ENCODE assay signal across 25 cellular contexts in the genomic region with DNA sequence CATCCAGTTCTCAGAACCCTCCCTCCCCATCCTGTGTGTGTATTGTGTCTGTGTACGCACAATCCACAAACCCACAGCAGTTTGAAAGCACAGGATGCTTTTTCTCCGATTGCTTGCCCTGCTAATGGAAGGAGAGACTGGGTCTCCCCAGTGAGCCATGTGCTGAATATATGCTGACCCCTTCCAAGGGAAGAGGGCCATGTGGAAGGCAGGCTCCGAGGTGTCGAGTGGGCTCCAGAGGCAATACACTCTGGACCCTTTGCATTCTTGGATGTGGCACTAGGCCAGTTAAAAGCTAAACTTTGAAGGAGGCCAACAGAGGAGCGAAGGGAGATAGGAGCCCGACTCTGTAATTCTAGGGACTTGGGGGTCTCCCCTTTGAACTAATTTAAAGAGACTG. TPM values are rescaled to one million over a fixed set of nuclear protein-coding genes. Genes with fewer than 3 reads are reported as not detected.
A peak's percentile ranks its signal among the peaks of the same experiment; 100 is the strongest.
DNase-seq lines count a peak whose midpoint lies in the region; ATAC-seq and TF ChIP-seq lines count a peak whose summit lies in the region.
"Had no signal": no experiment of that assay in that cellular context is flagged by ENCODE, and none has a peak within 500 bp of the region (broad histone marks: within the 10 kb centered on the region; RNA-seq: fewer than 3 reads in every experiment).

No MANE protein-coding gene starts in this region.

- CTCF ChIA-PET in HCT116 (lab: Charles Lee), result no interaction called here

- no peak overlapping the region for H3K4me3 ChIP-seq in HCT116 (replicated peaks in 1 of 2; ENCODE audit: low read depth in 1 of 2, low read length in 2 of 2)
- no peak overlapping the region for H3K4me3 ChIP-seq in choroid plexus epithelial cell (ENCODE audit: low read depth, low read length)
- no peak overlapping the region for H3K4me3 ChIP-seq in trophoblast cell (ENCODE audit: low read depth, low read length)
- no peak overlapping the region for H3K4me3 ChIP-seq in colonic mucosa
- H3K4me3 ChIP-seq: BLaER1 treated with 17β-estradiol and CSF1 and Interleukin-3, amounts not matched to agents 10 nM and 100 nM; esophagus squamous epithelium; prostate gland; stomach had no signal

- POLR2A ChIA-PET in HCT116 (lab: Charles Lee), result interaction anchor here (1.0 to 24.1 kb wide), 3 partner anchors 38 to 201 kb away, joined by 3 to 438 read pairs (median 3); no protein-coding TSS in a partner anchor

- H3K14ac ChIP-seq in trophoblast cell (ENCODE audit: low read length), result no peak overlapping the region

- H4K91ac ChIP-seq in trophoblast cell (ENCODE audit: low read depth, low read length), result no peak overlapping the region

- peak overlapping the region in 1 of 2 donors; percentile 2 for H3K4me3 Mint-ChIP-seq in activated T-cell treated with anti-CD3 and anti-CD28 coated beads, Interleukin-2, amount 50 U/mL, for 72 hours
- H3K4me3 Mint-ChIP-seq: IgD-negative memory B cell, mesothelial cell of epicardium had no signal

- intact Hi-C loops in HCT116 (cut with micrococcal nuclease) (no loop called here), colonic mucosa (cut with DNase I) (no loop called here)

- no peak overlapping the region for H4K12ac ChIP-seq in trophoblast cell (ENCODE audit: low read depth, low read length)

- H3K9me2 ChIP-seq in HCT116 (ENCODE audit: insufficient read depth), result no peaks in the 10 kb centered on the region

- peaks cover 100% of the 10 kb centered on the region for H3K79me2 ChIP-seq in HCT116 (ENCODE audit: insufficient read depth, low read length)
- no peaks in the 10 kb centered on the region for H3K79me2 ChIP-seq in trophoblast cell (ENCODE audit: control insufficient read depth, insufficient read depth, low read length, poor library complexity)

- no peak overlapping the region for H3K18ac ChIP-seq in trophoblast cell (ENCODE audit: low read length)

- H3K79me1 ChIP-seq in trophoblast cell (ENCODE audit: low read length), result no peaks in the 10 kb centered on the region

- H2BK120ac ChIP-seq in trophoblast cell (ENCODE audit: insufficient read depth, low read length, poor library complexity), result no peak overlapping the region

- peaks cover 19 to 71% of the 10 kb centered on the region in 2 experiments for H3K4me1 ChIP-seq in HCT116 (ENCODE audit: control insufficient read depth in 1 of 2, insufficient read depth in 2 of 2, low read length in 2 of 2)
- H3K4me1 ChIP-seq in trophoblast cell (ENCODE audit: control insufficient read depth in 1 of 2, insufficient read depth in 2 of 2, low read length in 2 of 2), result peaks cover 3 to 5% of the 10 kb centered on the region in 2 experiments
- no peaks in the 10 kb centered on the region for H3K4me1 ChIP-seq in colonic mucosa
- H3K4me1 ChIP-seq: prostate gland had no signal

- no peak overlapping the region for H3K27ac ChIP-seq in HCT116 (ENCODE audit: low read depth, low read length)
- no peak overlapping the region for H3K27ac ChIP-seq in trophoblast cell (ENCODE audit: low read depth, low read length)
- no peak overlapping the region for H3K27ac ChIP-seq in colonic mucosa
- H3K27ac ChIP-seq: BLaER1 treated with 17β-estradiol and CSF1 and Interleukin-3, amounts not matched to agents 10 nM and 100 nM; prostate gland; stomach had no signal

- H3K9me3 Mint-ChIP-seq in activated T-cell treated with anti-CD3 and anti-CD28 coated beads, Interleukin-2, amount 50 U/mL, for 72 hours, result no peaks in the 10 kb centered on the region
- H3K9me3 Mint-ChIP-seq: IgD-negative memory B cell had no signal

- H3K23ac ChIP-seq in trophoblast cell (ENCODE audit: low read length), result no peak overlapping the region

- H2BK12ac ChIP-seq in trophoblast cell (ENCODE audit: low read length), result peak overlapping the region; percentile 23

- no CpG with 5 or more reads among the region's 6 CpGs for WGBS in trophoblast cell (ENCODE audit: extremely low coverage, insufficient coverage, insufficient read length)

- H3K36me3 ChIP-seq in HCT116 (ENCODE audit: control insufficient read depth in 1 of 2, insufficient read depth in 2 of 2, low read length in 2 of 2), result peaks cover 68 to 98% of the 10 kb centered on the region in 2 experiments
- H3K36me3 ChIP-seq in trophoblast cell (ENCODE audit: control insufficient read depth in 1 of 2, insufficient read depth in 2 of 2, low read length in 2 of 2), result peaks cover 31 to 71% of the 10 kb centered on the region in 2 experiments
- H3K36me3 ChIP-seq in colonic mucosa, result no peaks in the 10 kb centered on the region
- H3K36me3 ChIP-seq: prostate gland had no signal

- TF ChIP-seq RAD21 in HCT116 (IDR thresholded peaks at IDR 0.05; ENCODE audit: low read depth), result no peak

- ATAC-seq in activated T-cell treated with anti-CD3 and anti-CD28 coated beads, Interleukin-2, amount 50 U/mL, for 72 hours (replicated peaks in 1 of 2), result no peak
- ATAC-seq in HCT116 (no peak), HG02938 (IDR thresholded peaks at IDR 0.05; ENCODE audit: unreplicated experiment) (no peak)

- no peak overlapping the region for H4K8ac ChIP-seq in trophoblast cell (ENCODE audit: low read depth, low read length)

- H3K27me3 ChIP-seq in HCT116 (ENCODE audit: insufficient read depth, low read length), result no peaks in the 10 kb centered on the region
- H3K27me3 ChIP-seq in trophoblast cell (ENCODE audit: insufficient read depth, low read length), result no peaks in the 10 kb centered on the region
- no peaks in the 10 kb centered on the region for H3K27me3 ChIP-seq in colonic mucosa
- H3K27me3 ChIP-seq: BLaER1 treated with 17β-estradiol and CSF1 and Interleukin-3, amounts not matched to agents 10 nM and 100 nM; esophagus squamous epithelium; stomach had no signal

- no peak overlapping the region for H2BK5ac ChIP-seq in trophoblast cell (ENCODE audit: low read depth, low read length, poor library complexity)

- no TSS peak for BruUV-seq in HCT116 (replicated peaks; lab: Mats Ljungman, UMichigan)

- no peak for TF ChIP-seq CTCF in HCT116 (IDR thresholded peaks at IDR 0.05 in 2 of 3, conservative IDR thresholded peaks at IDR 0.05 in 1 of 3; ENCODE audit: borderline replicate concordance in 1 of 3, insufficient read depth in 1 of 3, low read depth in 2 of 3, low read length in 2 of 3)
- TF ChIP-seq CTCF in choroid plexus epithelial cell (conservative IDR thresholded peaks at IDR 0.05; ENCODE audit: low read depth, low read length), result no peak
- TF ChIP-seq CTCF in colonic mucosa (IDR thresholded peaks at IDR 0.05), result no peak

- no peaks in the 10 kb centered on the region for H3K27me3 Mint-ChIP-seq in activated T-cell treated with anti-CD3 and anti-CD28 coated beads, Interleukin-2, amount 50 U/mL, for 72 hours (ENCODE audit: low read depth)

- H3K4me2 ChIP-seq in HCT116 (ENCODE audit: low read length) (no peak overlapping the region), trophoblast cell (ENCODE audit: low read length) (no peak overlapping the region)

- H2AK5ac ChIP-seq in trophoblast cell (ENCODE audit: low read length), result no peak overlapping the region

- no peaks in the 10 kb centered on the region for H3K9me3 ChIP-seq in HCT116 (ENCODE audit: control insufficient read depth in 1 of 2, insufficient read depth in 1 of 2, low read depth in 1 of 2, low read length in 2 of 2)
- peaks cover 3% of the 10 kb centered on the region for H3K9me3 ChIP-seq in trophoblast cell (ENCODE audit: insufficient read depth, low read depth, low read length)
- no peaks in the 10 kb centered on the region for H3K9me3 ChIP-seq in colonic mucosa
- H3K9me3 ChIP-seq: esophagus squamous epithelium, prostate gland, stomach had no signal

- peaks cover 90% of the 10 kb centered on the region for H3K4me1 Mint-ChIP-seq in activated T-cell treated with anti-CD3 and anti-CD28 coated beads, Interleukin-2, amount 50 U/mL, for 72 hours (ENCODE audit: low read depth)

- no peak for TF ChIP-seq POLR2A in HCT116 (IDR thresholded peaks at IDR 0.05; ENCODE audit: borderline replicate concordance, extremely low read depth, insufficient read depth, insufficient read length)

- RAD21 ChIA-PET in HCT116 (lab: Charles Lee; ENCODE audit: low non-redundant PET in 1 of 2, low total read pairs in 2 of 2, uncharacterized antibody in 2 of 2, unreplicated experiment in 2 of 2), result no interaction called here

- DNase-seq in activated T-cell treated with anti-CD3 and anti-CD28 coated beads, Interleukin-2, amount 50 U/mL, for 72 hours, result no peak
- DNase-seq in activated T-cell treated with anti-CD3 and anti-CD28 coated beads for 4 hours, result no peak
- no peak for DNase-seq in HCT116 (ENCODE audit: low read depth, low spot score)
- DNase-seq in choroid plexus epithelial cell (ENCODE audit: low read depth), result peak; percentile 27
- no peak for DNase-seq in trophoblast cell
- no peak for DNase-seq in NCI-H1930 (lab: John Stamatoyannopoulos, UW)
- DNase-seq in colonic mucosa, result no peak
- DNase-seq: ACHN; activated CD8-positive, alpha-beta memory T cell treated with anti-CD3 and anti-CD28 coated beads, Interleukin-2, amount 50 U/mL, for 4 hours; anterior cingulate cortex; central memory CD4-positive, alpha-beta T cell; effector CD4-positive, alpha-beta T cell; esophagus squamous epithelium; glutamatergic neuron; left cardiac atrium; NCI-H1436 treated with DMSO at 0.1 percent for 48 hours; NCI-H2171; NCI-H526; stimulated activated CD4-positive, alpha-beta T cell treated with anti-CD3 and anti-CD28 coated beads, Interleukin-4, amount 100 ng/mL, for 1 hour; stomach had no signal

- H3K9ac ChIP-seq in HCT116 (ENCODE audit: low read length) (no peak overlapping the region), trophoblast cell (ENCODE audit: low read length) (no peak overlapping the region), colonic mucosa (ENCODE audit: low read depth in 2 of 2, low read length in 2 of 2) (no peak overlapping the region)
- H3K9ac ChIP-seq: BLaER1 treated with 17β-estradiol and CSF1 and Interleukin-3, amounts not matched to agents 10 nM and 100 nM had no signal

- no peak overlapping the region for H3K4ac ChIP-seq in trophoblast cell (ENCODE audit: low read depth, low read length)

- H3K27ac Mint-ChIP-seq in activated T-cell treated with anti-CD3 and anti-CD28 coated beads, Interleukin-2, amount 50 U/mL, for 72 hours, result peak overlapping the region; percentile 66
- H3K27ac Mint-ChIP-seq: mesothelial cell of epicardium had no signal

- peaks cover 47 to 69% of the 10 kb centered on the region in 2 donors for H3K36me3 Mint-ChIP-seq in activated T-cell treated with anti-CD3 and anti-CD28 coated beads, Interleukin-2, amount 50 U/mL, for 72 hours (ENCODE audit: insufficient read depth in 2 of 2)

- H2AFZ ChIP-seq in HCT116 (ENCODE audit: low read depth, low read length, poor library complexity, severe bottlenecking), result no peak overlapping the region
- no peak overlapping the region for H2AFZ ChIP-seq in trophoblast cell (ENCODE audit: insufficient read depth, low read length, poor library complexity)

- peaks cover 68% of the 10 kb centered on the region; the same call in 1 of the 2 replicates for H4K20me1 ChIP-seq in HCT116 (ENCODE audit: insufficient read depth)

RNA-seq across cellular contexts. Expression of a gene that starts 10.7 kb away (rescaled TPM):
- total RNA-seq in activated T-cell treated with anti-CD3 and anti-CD28 coated beads, Interleukin-2, amount 50 U/mL, for 72 hours, result 100 to 1,000 TPM; 122 to 242 TPM
- 137 TPM for total RNA-seq in HCT116 (2021; ENCODE audit: unreplicated experiment)
- polyA plus RNA-seq in HCT116 (2012), result 199 and 315 TPM in 2 replicates
- polyA plus RNA-seq in trophoblast cell (2013), result 157 and 165 TPM in 2 replicates
- total RNA-seq in colonic mucosa, result 10 to 100 TPM in 1 of 2 donors, 1 to 10 TPM in 1; 6.2 to 22.0 TPM

RNA-seq across cellular contexts. Expression of a gene that starts 59.1 kb away (rescaled TPM):
- total RNA-seq in activated T-cell treated with anti-CD3 and anti-CD28 coated beads, Interleukin-2, amount 50 U/mL, for 72 hours, result 10 to 100 TPM; 79.7 to 85.6 TPM
- 64.3 TPM for total RNA-seq in HCT116 (2021; ENCODE audit: unreplicated experiment)
- polyA plus RNA-seq in HCT116 (2012), result 18.2 and 27.6 TPM in 2 replicates
- polyA plus RNA-seq in trophoblast cell (2013), result 24.5 and 26.8 TPM in 2 replicates
- 10 to 100 TPM; 26.9 to 33.0 TPM for total RNA-seq in colonic mucosa
